In the genomic region with DNA sequence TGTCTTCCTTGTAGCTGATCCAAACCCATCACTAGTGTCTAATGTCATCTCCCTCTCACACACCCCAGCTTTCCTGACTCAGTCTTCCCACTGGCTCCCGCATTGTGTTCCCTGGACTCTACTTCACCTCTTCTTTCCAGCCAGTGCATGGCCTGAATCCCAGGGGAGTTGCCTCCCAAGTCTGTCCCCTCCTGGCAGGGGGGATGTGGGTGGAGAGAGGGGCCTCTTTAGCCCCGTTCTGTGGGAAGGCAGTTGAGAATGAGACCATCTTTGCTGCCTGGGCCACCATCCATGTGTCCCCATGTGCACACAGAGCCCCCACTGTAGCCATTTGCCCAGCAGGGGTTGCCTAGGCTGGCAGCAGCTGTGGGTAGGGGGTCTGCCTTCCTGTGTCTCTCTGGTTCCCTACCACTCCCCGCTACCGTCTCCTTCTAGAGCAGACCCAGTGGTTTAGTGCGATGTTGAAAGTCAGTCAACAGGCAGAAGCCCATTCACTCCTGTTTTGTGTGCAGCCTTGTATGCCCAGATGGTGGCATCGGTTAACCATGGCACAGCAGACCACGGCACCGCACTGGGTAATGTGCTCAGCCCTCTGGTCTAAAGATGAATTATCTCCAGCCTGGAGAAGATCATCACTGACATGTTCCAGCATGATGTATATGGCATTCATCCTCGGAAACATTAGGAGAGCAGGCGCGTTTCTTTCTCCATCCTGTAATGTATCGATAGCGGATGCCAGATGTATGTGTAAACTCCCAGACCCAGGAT, we compare ENCODE assay signal across 7 cellular contexts.
DNase-seq lines count a peak whose midpoint lies in the region; ATAC-seq, FAIRE-seq and TF ChIP-seq lines count a peak whose summit lies in the region.

No MANE protein-coding gene starts in this region.

- ATAC-seq in HG02884 (IDR thresholded peaks at IDR 0.05; ENCODE audit: unreplicated experiment) (no peak), HG03354 (IDR thresholded peaks at IDR 0.05; ENCODE audit: poor library complexity, severe bottlenecking, unreplicated experiment) (no peak), HG03432 (IDR thresholded peaks at IDR 0.05; ENCODE audit: unreplicated experiment) (no peak)

- DNase-seq in HFF-Myc (ENCODE audit: extremely low read depth, low read depth) = no peak
- peak; percentile 34 for DNase-seq in RPMI7951 (ENCODE audit: low read depth)
- DNase-seq in endothelial cell of umbilical vein (ENCODE audit: low read depth, low spot score) = peak; percentile 41
- DNase-seq in stimulated activated CD4-positive, alpha-beta T cell treated with anti-CD3 and anti-CD28 coated beads, Interleukin-4, amount 100 ng/mL, for 4 hours = peak; percentile 35 to 42

- no peaks in the 10 kb centered on the region for H3K79me2 ChIP-seq in endothelial cell of umbilical vein (ENCODE audit: control insufficient read depth, insufficient read depth, low read length)

- CTCF ChIA-PET in endothelial cell of umbilical vein (lab: Charles Lee) = interaction anchor here (1.1 kb wide), 1 partner anchor 31 kb away, joined by 3 read pairs; no protein-coding TSS in a partner anchor

- H3K4me1 ChIP-seq in endothelial cell of umbilical vein (ENCODE audit: control insufficient read depth, extremely low read depth, insufficient read depth, low read length) = peaks cover 11% of the 10 kb centered on the region

- H4K20me1 ChIP-seq in endothelial cell of umbilical vein (replicated peaks; ENCODE audit: control insufficient read depth, extremely low read depth, insufficient read depth, low read length) = no peaks in the 10 kb centered on the region

- no peaks in the 10 kb centered on the region for H3K36me3 ChIP-seq in endothelial cell of umbilical vein (ENCODE audit: control insufficient read depth in 2 of 2, extremely low read depth in 1 of 2, insufficient read depth in 2 of 2, low read length in 2 of 2)

- dilution Hi-C loops in endothelial cell of umbilical vein (cut with MboI; ENCODE audit: extremely low pct_ligation_motif_present, low sequenced_read_pairs) = no loop called here

- H3K27ac ChIP-seq in endothelial cell of umbilical vein (ENCODE audit: insufficient read depth, low read depth, low read length) = no peak overlapping the region

- peak; percentile 31 for TF ChIP-seq CTCF in HFF-Myc (IDR thresholded peaks at IDR 0.05; ENCODE audit: low read depth, low read length, missing control alignments)
- peak in 1 of 2 donors; percentile 33 for TF ChIP-seq CTCF in endothelial cell of umbilical vein (IDR thresholded peaks at IDR 0.05; ENCODE audit: extremely low read depth in 1 of 2, insufficient read depth in 1 of 2, low read depth in 1 of 2, low read length in 2 of 2)

- no peak overlapping the region for H3K4me3 ChIP-seq in HFF-Myc (replicated peaks; ENCODE audit: low read depth, low read length)
- H3K4me3 ChIP-seq in endothelial cell of umbilical vein (replicated peaks in 1 of 3; ENCODE audit: insufficient read depth in 1 of 3, low read depth in 1 of 3, low read length in 3 of 3) = no peak overlapping the region

- H3K9me3 ChIP-seq in endothelial cell of umbilical vein (replicated peaks; ENCODE audit: control insufficient read depth, insufficient read depth, low read length) = no peaks in the 10 kb centered on the region

- H3K9ac ChIP-seq in endothelial cell of umbilical vein (replicated peaks; ENCODE audit: extremely low read depth, insufficient read depth, low read length) = no peak overlapping the region

- no TSS peak for BruUV-seq in endothelial cell of umbilical vein (replicated peaks; lab: Mats Ljungman, UMichigan)

- H2AFZ ChIP-seq in endothelial cell of umbilical vein (ENCODE audit: low read depth, low read length) = no peak overlapping the region

- intact Hi-C loops in endothelial cell of umbilical vein (cut with micrococcal nuclease) = no loop called here

- no peak for TF ChIP-seq POLR2A in endothelial cell of umbilical vein (IDR thresholded peaks at IDR 0.05; ENCODE audit: low read depth, low read length)

- no peaks in the 10 kb centered on the region for H3K27me3 ChIP-seq in endothelial cell of umbilical vein (ENCODE audit: control insufficient read depth in 2 of 2, insufficient read depth in 2 of 2, low read length in 2 of 2)

- H3K9me1 ChIP-seq in endothelial cell of umbilical vein (replicated peaks; ENCODE audit: control insufficient read depth, extremely low read depth, insufficient read depth, low read length) = no peaks in the 10 kb centered on the region

- no peak overlapping the region for H3K4me2 ChIP-seq in endothelial cell of umbilical vein (ENCODE audit: insufficient read depth, low read length)

- POLR2A ChIA-PET in endothelial cell of umbilical vein (lab: Charles Lee) = no interaction called here

- peak; percentile 60 for FAIRE-seq in endothelial cell of umbilical vein (lab: Jason Lieb, UNC)

TF ChIP-seq in endothelial cell of umbilical vein, 7 proteins besides CTCF, POLR2A, EP300 and RAD21:
- TF ChIP-seq FOS (IDR thresholded peaks at IDR 0.05; ENCODE audit: borderline replicate concordance, insufficient read depth, low read length) = no peak
- TF ChIP-seq JUN (IDR thresholded peaks at IDR 0.05; ENCODE audit: borderline replicate concordance, insufficient read depth, insufficient read length, low read depth) = no peak
- no peak for TF ChIP-seq POLR2AphosphoS5 (IDR thresholded peaks at IDR 0.05; ENCODE audit: insufficient read depth, low read depth, low read length)
